ENCODE assay signal across 9 cellular contexts in the genomic region with DNA sequence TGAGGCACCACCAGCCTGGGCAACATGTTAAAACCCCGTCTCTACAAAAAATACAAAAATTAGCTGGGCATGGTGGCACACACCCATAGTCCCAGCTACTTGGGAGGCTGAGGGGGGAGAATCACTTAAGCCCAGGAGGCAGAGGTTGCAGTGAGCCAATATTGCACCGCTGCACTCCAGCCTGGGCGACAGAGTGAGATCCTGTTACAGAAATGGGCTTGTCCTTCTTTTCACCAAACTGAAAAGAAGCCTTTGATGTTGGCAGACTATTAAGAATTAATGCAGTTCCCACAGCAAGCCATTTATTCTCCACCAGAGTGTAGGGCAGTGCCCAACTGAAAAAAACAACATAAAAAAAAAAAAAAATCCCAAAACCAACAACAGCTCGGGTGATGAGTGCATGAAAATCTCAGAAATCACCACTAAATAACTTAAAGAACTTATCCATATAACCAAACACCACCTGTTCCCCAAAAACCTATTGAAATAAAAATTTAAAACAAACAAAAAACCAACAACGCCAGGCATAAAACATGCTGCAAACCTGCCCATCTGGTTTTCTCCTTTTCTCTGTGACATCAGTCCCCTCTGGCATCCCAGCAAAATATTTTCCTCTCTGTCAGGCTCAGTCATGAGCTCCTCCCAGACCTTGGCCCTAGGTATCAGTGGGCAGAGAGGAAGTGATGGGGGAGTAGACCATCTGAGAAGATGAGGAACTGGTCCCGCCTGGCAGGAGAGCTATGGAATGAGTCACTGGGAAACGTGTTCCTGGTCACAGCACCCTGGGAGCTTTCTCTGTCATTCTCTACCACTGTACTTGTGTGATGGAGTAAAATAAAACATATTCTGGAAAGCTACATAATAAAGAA. TPM values are rescaled to one million over a fixed set of nuclear protein-coding genes. Genes with fewer than 3 reads are reported as not detected.
A peak's percentile ranks its signal among the peaks of the same experiment; 100 is the strongest.
DNase-seq lines count a peak whose midpoint lies in the region; ATAC-seq and TF ChIP-seq lines count a peak whose summit lies in the region.
"Had no signal": no experiment of that assay in that cellular context is flagged by ENCODE, and none has a peak within 500 bp of the region (broad histone marks: within the 10 kb centered on the region; RNA-seq: fewer than 3 reads in every experiment).

No MANE protein-coding gene starts in this region.

- H3K4me3 Mint-ChIP-seq in CD4-positive, alpha-beta memory T cell = no peak overlapping the region
- H3K4me3 Mint-ChIP-seq in activated CD4-positive, alpha-beta T cell treated with anti-CD3 and anti-CD28 coated beads for 36 hours = no peak overlapping the region

- peaks cover 11% of the 10 kb centered on the region for H3K4me1 ChIP-seq in CD4-positive, alpha-beta memory T cell (ENCODE audit: insufficient read depth, low read length)
- peaks cover 7 to 19% of the 10 kb centered on the region in 2 donors for H3K4me1 ChIP-seq in gastrocnemius medialis

- DNase-seq in AG08396 (ENCODE audit: low spot score) = peak; percentile 71
- DNase-seq in HuH-7.5 (ENCODE audit: low spot score) = peak; percentile 18
- peak; percentile 72 for DNase-seq in amniotic epithelial cell (ENCODE audit: low read depth)
- peak; percentile 97 for DNase-seq in kidney tubule cell (ENCODE audit: low spot score)
- DNase-seq in CD4-positive, alpha-beta memory T cell = no peak
- DNase-seq in gastrocnemius medialis = no peak
- no peak for DNase-seq in activated CD4-positive, alpha-beta T cell treated with anti-CD3 and anti-CD28 coated beads for 36 hours
- DNase-seq in NCI-H128 (lab: John Stamatoyannopoulos, UW; ENCODE audit: unreplicated experiment) = no peak
- DNase-seq: activated T-cell treated with anti-CD3 and anti-CD28 coated beads, Interleukin-2, amount 50 U/mL, for 48 hours had no signal

- H3K9me3 ChIP-seq in CD4-positive, alpha-beta memory T cell (ENCODE audit: control insufficient read depth in 1 of 2, low read length in 2 of 2) = no peaks in the 10 kb centered on the region
- H3K9me3 ChIP-seq in gastrocnemius medialis = no peaks in the 10 kb centered on the region

- no peak for ATAC-seq in gastrocnemius medialis
- no peak for ATAC-seq in activated CD4-positive, alpha-beta T cell treated with anti-CD3 and anti-CD28 coated beads for 36 hours

- CTCF ChIA-PET in CD4-positive, alpha-beta memory T cell (lab: Charles Lee; ENCODE audit: partially characterized antibody) = interaction anchor here (0.6 to 15.8 kb wide), 3 partner anchors 20 to 1892 kb away, joined by 3 to 187 read pairs (median 3); partner anchors contain the start of genes GATC and TRIAP1
- CTCF ChIA-PET in activated CD4-positive, alpha-beta T cell treated with anti-CD3 and anti-CD28 coated beads for 36 hours (lab: Charles Lee) = interaction anchor here (0.8 to 2.0 kb wide), 6 partner anchors 8 to 172 kb away, joined by 3 to 9 read pairs (median 4); partner anchors contain the start of gene SIRT4

- H3K27me3 ChIP-seq in CD4-positive, alpha-beta memory T cell (ENCODE audit: insufficient read depth, low read length) = no peaks in the 10 kb centered on the region
- H3K27me3 ChIP-seq in gastrocnemius medialis = no peaks in the 10 kb centered on the region

- no peaks in the 10 kb centered on the region for H3K9me3 Mint-ChIP-seq in CD4-positive, alpha-beta memory T cell
- H3K9me3 Mint-ChIP-seq in activated CD4-positive, alpha-beta T cell treated with anti-CD3 and anti-CD28 coated beads for 36 hours (ENCODE audit: low read depth) = no peaks in the 10 kb centered on the region

- no peaks in the 10 kb centered on the region for H3K27me3 Mint-ChIP-seq in CD4-positive, alpha-beta memory T cell
- no peaks in the 10 kb centered on the region for H3K27me3 Mint-ChIP-seq in activated CD4-positive, alpha-beta T cell treated with anti-CD3 and anti-CD28 coated beads for 36 hours

- peak overlapping the region in 2 of 7 donors; percentile 23 to 42 for H3K27ac Mint-ChIP-seq in CD4-positive, alpha-beta memory T cell
- H3K27ac Mint-ChIP-seq in activated CD4-positive, alpha-beta T cell treated with anti-CD3 and anti-CD28 coated beads for 36 hours = no peak overlapping the region

- peaks cover 3 to 26% (median 9%) of the 10 kb centered on the region in 4 donors for H3K4me1 Mint-ChIP-seq in CD4-positive, alpha-beta memory T cell
- peaks cover 13% of the 10 kb centered on the region for H3K4me1 Mint-ChIP-seq in activated CD4-positive, alpha-beta T cell treated with anti-CD3 and anti-CD28 coated beads for 36 hours

- intact Hi-C loops in CD4-positive, alpha-beta memory T cell (cut with micrococcal nuclease) = no loop called here
- intact Hi-C loops in gastrocnemius medialis (cut with DNase I; ENCODE audit: low total_unique reads) = no loop called here
- intact Hi-C loops in activated CD4-positive, alpha-beta T cell treated with anti-CD3 and anti-CD28 coated beads for 36 hours (cut with DNase I, micrococcal nuclease) = no loop called here

- peaks cover 0 to 3% of the 10 kb centered on the region in 2 donors for H3K36me3 Mint-ChIP-seq in CD4-positive, alpha-beta memory T cell
- H3K36me3 Mint-ChIP-seq in activated CD4-positive, alpha-beta T cell treated with anti-CD3 and anti-CD28 coated beads for 36 hours (ENCODE audit: low read depth) = no peaks in the 10 kb centered on the region

- TF ChIP-seq POLR2A in gastrocnemius medialis (IDR thresholded peaks at IDR 0.05) = no peak

- no peak overlapping the region for H3K4me3 ChIP-seq in CD4-positive, alpha-beta memory T cell (ENCODE audit: low read length in 2 of 2)
- H3K4me3 ChIP-seq in gastrocnemius medialis = no peak overlapping the region

- POLR2A ChIA-PET in CD4-positive, alpha-beta memory T cell (lab: Charles Lee; ENCODE audit: partially characterized antibody) = interaction anchor here (2.8 kb wide), 1 partner anchor 21 kb away, joined by 19 read pairs; the partner anchor contains the start of gene DYNLL1
- POLR2A ChIA-PET in activated CD4-positive, alpha-beta T cell treated with anti-CD3 and anti-CD28 coated beads for 36 hours (lab: Charles Lee) = interaction anchor here (0.6 to 0.8 kb wide), 3 partner anchors 14 to 183 kb away, joined by 3 read pairs; partner anchors contain the start of gene RNU4-2

- H3K27ac ChIP-seq in CD4-positive, alpha-beta memory T cell (ENCODE audit: low read depth, low read length) = no peak overlapping the region
- no peak overlapping the region for H3K27ac ChIP-seq in gastrocnemius medialis

- in situ Hi-C loops in gastrocnemius medialis (cut with MboI; ENCODE audit: low sequenced_read_pairs in 4 of 4) = no loop called here

- H3K36me3 ChIP-seq in CD4-positive, alpha-beta memory T cell (ENCODE audit: insufficient read depth, low read length) = no peaks in the 10 kb centered on the region
- H3K36me3 ChIP-seq in gastrocnemius medialis = no peaks in the 10 kb centered on the region

- no peak for TF ChIP-seq CTCF in gastrocnemius medialis (IDR thresholded peaks at IDR 0.05 in 4 of 5, conservative IDR thresholded peaks at IDR 0.05 in 1 of 5)

RNA-seq across cellular contexts. Expression of gene SRSF9, which starts 4.8 kb away (rescaled TPM):
- 100 to 1,000 TPM; 139 to 143 TPM for total RNA-seq in CD4-positive, alpha-beta memory T cell
- 100 to 1,000 TPM; 169 to 235 TPM for polyA plus RNA-seq in CD4-positive, alpha-beta memory T cell
- 10 to 100 TPM; 13.5 to 18.6 (median 16.0) TPM for total RNA-seq in gastrocnemius medialis
- 100 to 1,000 TPM; 140 to 209 TPM for total RNA-seq in activated CD4-positive, alpha-beta T cell treated with anti-CD3 and anti-CD28 coated beads for 36 hours

RNA-seq across cellular contexts. Expression of gene DYNLL1, which starts 21.6 kb away (rescaled TPM):
- total RNA-seq in CD4-positive, alpha-beta memory T cell = 100 to 1,000 TPM in 1 of 2 experiments, 10 to 100 TPM in 1; 97.5 to 108 TPM
- polyA plus RNA-seq in CD4-positive, alpha-beta memory T cell = 100 to 1,000 TPM; 348 to 351 TPM
- 10 to 100 TPM; 16.7 to 45.0 (median 32.6) TPM for total RNA-seq in gastrocnemius medialis
- 100 to 1,000 TPM; 166 to 169 TPM for total RNA-seq in activated CD4-positive, alpha-beta T cell treated with anti-CD3 and anti-CD28 coated beads for 36 hours

RNA-seq across cellular contexts. Expression of gene GATC, which starts 28.1 kb away (rescaled TPM):
- 10 to 100 TPM; 30.2 to 31.9 TPM for total RNA-seq in CD4-positive, alpha-beta memory T cell
- 10 to 100 TPM in 1 of 2 donors, 1 to 10 TPM in 1; 9.3 to 21.2 TPM for polyA plus RNA-seq in CD4-positive, alpha-beta memory T cell
- 10 to 100 TPM; 14.5 to 20.7 (median 18.4) TPM for total RNA-seq in gastrocnemius medialis
- 10 to 100 TPM; 26.3 to 36.3 TPM for total RNA-seq in activated CD4-positive, alpha-beta T cell treated with anti-CD3 and anti-CD28 coated beads for 36 hours

RNA-seq across cellular contexts. Expression of gene TRIAP1, which starts 28.1 kb away (rescaled TPM):
- total RNA-seq in CD4-positive, alpha-beta memory T cell = 10 to 100 TPM; 17.3 to 22.8 TPM
- polyA plus RNA-seq in CD4-positive, alpha-beta memory T cell = 10 to 100 TPM; 46.2 to 65.0 TPM
- total RNA-seq in gastrocnemius medialis = 10 to 100 TPM; 14.4 to 33.7 (median 28.0) TPM
- total RNA-seq in activated CD4-positive, alpha-beta T cell treated with anti-CD3 and anti-CD28 coated beads for 36 hours = 10 to 100 TPM; 20.9 to 36.0 TPM

RNA-seq across cellular contexts. Expression of gene COX6A1, which starts 36.4 kb away (rescaled TPM):
- 100 to 1,000 TPM; 144 to 158 TPM for total RNA-seq in CD4-positive, alpha-beta memory T cell
- polyA plus RNA-seq in CD4-positive, alpha-beta memory T cell = 1,000 to 10,000 TPM in 1 of 2 donors, 100 to 1,000 TPM in 1; 828 to 1,220 TPM
- total RNA-seq in gastrocnemius medialis = 10 to 100 TPM; 46.9 to 90.8 (median 74.3) TPM
- 100 to 1,000 TPM; 424 to 495 TPM for total RNA-seq in activated CD4-positive, alpha-beta T cell treated with anti-CD3 and anti-CD28 coated beads for 36 hours

Comparison
In these comparisons a context has a peak if more than half of its experiments do, and no peak if none do; other contexts are left out.
1. DNase-seq: peak in AG08396 (single experiment), HuH-7.5 (single experiment), amniotic epithelial cell (single experiment) and kidney tubule cell (single experiment); none in CD4-positive, alpha-beta memory T cell (0 of 5), gastrocnemius medialis (0 of 2), activated CD4-positive, alpha-beta T cell treated with anti-CD3 and anti-CD28 coated beads for 36 hours (single experiment) and NCI-H128 (single experiment).
2. RNA of gene SRSF9, which starts 4.8 kb away (total RNA-seq): 140 to 209 TPM in activated CD4-positive, alpha-beta T cell treated with anti-CD3 and anti-CD28 coated beads for 36 hours and 139 to 143 TPM in CD4-positive, alpha-beta memory T cell; 13.5 to 18.6 TPM in gastrocnemius medialis; every median in the first group is over 4 times any median in the second.